ENCODE assay signal across 1 cellular context in genomic region chr11:61682093-61682732, GRCh38.
A peak's percentile ranks its signal among the peaks of the same experiment; 100 is the strongest.
TF ChIP-seq lines count a peak whose summit lies in the region.

No MANE protein-coding gene starts in this region.

TF ChIP-seq in HepG2, 621 proteins besides CTCF, POLR2A, EP300 and RAD21 (continued from another document and continues in another):
- TF ChIP-seq, protein P1, sequence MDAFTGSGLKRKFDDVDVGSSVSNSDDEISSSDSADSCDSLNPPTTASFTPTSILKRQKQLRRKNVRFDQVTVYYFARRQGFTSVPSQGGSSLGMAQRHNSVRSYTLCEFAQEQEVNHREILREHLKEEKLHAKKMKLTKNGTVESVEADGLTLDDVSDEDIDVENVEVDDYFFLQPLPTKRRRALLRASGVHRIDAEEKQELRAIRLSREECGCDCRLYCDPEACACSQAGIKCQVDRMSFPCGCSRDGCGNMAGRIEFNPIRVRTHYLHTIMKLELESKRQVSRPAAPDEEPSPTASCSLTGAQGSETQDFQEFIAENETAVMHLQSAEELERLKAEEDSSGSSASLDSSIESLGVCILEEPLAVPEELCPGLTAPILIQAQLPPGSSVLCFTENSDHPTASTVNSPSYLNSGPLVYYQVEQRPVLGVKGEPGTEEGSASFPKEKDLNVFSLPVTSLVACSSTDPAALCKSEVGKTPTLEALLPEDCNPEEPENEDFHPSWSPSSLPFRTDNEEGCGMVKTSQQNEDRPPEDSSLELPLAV (CRISPR knock-in tag; conservative IDR thresholded peaks at IDR 0.05; ENCODE audit: low read depth) = no peak
- TF ChIP-seq POGZ (CRISPR knock-in tag; IDR thresholded peaks at IDR 0.05) (0 out of 2 replicates have a peak, but pooled peaks have one; percentile 52), REST (IDR thresholded peaks at IDR 0.05; ENCODE audit: borderline replicate concordance in 1 of 2, low read depth in 1 of 2, low read length in 2 of 2) (no peak; a peak in 1 of 4 replicates), RCOR2 (CRISPR knock-in tag; IDR thresholded peaks at IDR 0.05) (peak; percentile 60), RARA (CRISPR knock-in tag; IDR thresholded peaks at IDR 0.05) (peak; percentile 82), DMAP1 (CRISPR knock-in tag; IDR thresholded peaks at IDR 0.05) (peak; percentile 93), GTF3A (CRISPR knock-in tag; conservative IDR thresholded peaks at IDR 0.05) (peak; percentile 91; the same call in 1 of the 2 replicates), NFE2 (CRISPR knock-in tag; IDR thresholded peaks at IDR 0.05) (no peak), ZNF432 (CRISPR knock-in tag; IDR thresholded peaks at IDR 0.05; ENCODE audit: borderline replicate concordance) (no peak), THAP7 (CRISPR knock-in tag; IDR thresholded peaks at IDR 0.05) (peak; percentile 69; the same call in 1 of the 2 replicates), MIXL1 (CRISPR knock-in tag; IDR thresholded peaks at IDR 0.05) (peak; percentile 89; the same call in 1 of the 2 replicates), SIX1 (CRISPR knock-in tag; IDR thresholded peaks at IDR 0.05; ENCODE audit: borderline replicate concordance) (peak; percentile 59), HMGA1 (CRISPR knock-in tag; conservative IDR thresholded peaks at IDR 0.05) (no peak), ZMAT3 (CRISPR knock-in tag; conservative IDR thresholded peaks at IDR 0.05) (peak; percentile 79; the same call in 1 of the 2 replicates), SMAD1 (CRISPR knock-in tag; IDR thresholded peaks at IDR 0.05; ENCODE audit: borderline replicate concordance, low read depth) (no peak), KDM4B (CRISPR knock-in tag; IDR thresholded peaks at IDR 0.05) (0 out of 2 replicates have a peak, but pooled peaks have one; percentile 39), ATF1 (CRISPR knock-in tag; IDR thresholded peaks at IDR 0.05) (no peak), ZIK1 (CRISPR knock-in tag; IDR thresholded peaks at IDR 0.05; ENCODE audit: borderline replicate concordance, low read depth) (peak; percentile 96), ZNF138 (CRISPR knock-in tag; IDR thresholded peaks at IDR 0.05; ENCODE audit: low read depth) (peak; percentile 79; the same call in 1 of the 2 replicates), ZFP62 (CRISPR knock-in tag; IDR thresholded peaks at IDR 0.05) (no peak), TIGD3 (CRISPR knock-in tag; IDR thresholded peaks at IDR 0.05; ENCODE audit: borderline replicate concordance) (no peak), MIER3 (CRISPR knock-in tag; IDR thresholded peaks at IDR 0.05; ENCODE audit: borderline replicate concordance) (peak; percentile 72; the same call in 1 of the 2 replicates), NFIC (IDR thresholded peaks at IDR 0.05; ENCODE audit: low read length) (no peak), HDAC6 (IDR thresholded peaks at IDR 0.05; ENCODE audit: low read depth, low read length) (no peak), ZMYM2 (CRISPR knock-in tag; IDR thresholded peaks at IDR 0.05) (no peak; the same call in none of the 2 replicates), MAX (IDR thresholded peaks at IDR 0.05) (peak; percentile 99), NR3C1 (CRISPR knock-in tag; IDR thresholded peaks at IDR 0.05) (no peak), ZNF383 (CRISPR knock-in tag; IDR thresholded peaks at IDR 0.05; ENCODE audit: borderline replicate concordance) (no peak), BRD4 (CRISPR knock-in tag; IDR thresholded peaks at IDR 0.05) (no peak), CERS6 (CRISPR knock-in tag; IDR thresholded peaks at IDR 0.05) (no peak), SKIL (CRISPR knock-in tag; IDR thresholded peaks at IDR 0.05; ENCODE audit: borderline replicate concordance) (peak; percentile 83), FOSL2 (CRISPR knock-in tag; IDR thresholded peaks at IDR 0.05) (peak; percentile 99), ZNF740 (CRISPR knock-in tag; IDR thresholded peaks at IDR 0.05) (no peak), NRL (CRISPR knock-in tag; IDR thresholded peaks at IDR 0.05; ENCODE audit: borderline replicate concordance) (no peak), NKX3-1 (CRISPR knock-in tag; IDR thresholded peaks at IDR 0.05) (peak; percentile 90)
- TF ChIP-seq, protein P2, sequence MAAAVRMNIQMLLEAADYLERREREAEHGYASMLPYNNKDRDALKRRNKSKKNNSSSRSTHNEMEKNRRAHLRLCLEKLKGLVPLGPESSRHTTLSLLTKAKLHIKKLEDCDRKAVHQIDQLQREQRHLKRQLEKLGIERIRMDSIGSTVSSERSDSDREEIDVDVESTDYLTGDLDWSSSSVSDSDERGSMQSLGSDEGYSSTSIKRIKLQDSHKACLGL (CRISPR knock-in tag; IDR thresholded peaks at IDR 0.05) = peak; percentile 81; the same call in 1 of the 2 replicates
- TF ChIP-seq, protein P3, sequence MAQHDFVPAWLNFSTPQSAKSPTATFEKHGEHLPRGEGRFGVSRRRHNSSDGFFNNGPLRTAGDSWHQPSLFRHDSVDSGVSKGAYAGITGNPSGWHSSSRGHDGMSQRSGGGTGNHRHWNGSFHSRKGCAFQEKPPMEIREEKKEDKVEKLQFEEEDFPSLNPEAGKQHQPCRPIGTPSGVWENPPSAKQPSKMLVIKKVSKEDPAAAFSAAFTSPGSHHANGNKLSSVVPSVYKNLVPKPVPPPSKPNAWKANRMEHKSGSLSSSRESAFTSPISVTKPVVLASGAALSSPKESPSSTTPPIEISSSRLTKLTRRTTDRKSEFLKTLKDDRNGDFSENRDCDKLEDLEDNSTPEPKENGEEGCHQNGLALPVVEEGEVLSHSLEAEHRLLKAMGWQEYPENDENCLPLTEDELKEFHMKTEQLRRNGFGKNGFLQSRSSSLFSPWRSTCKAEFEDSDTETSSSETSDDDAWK (CRISPR knock-in tag; IDR thresholded peaks at IDR 0.05) = no peak
- TF ChIP-seq, protein P4, sequence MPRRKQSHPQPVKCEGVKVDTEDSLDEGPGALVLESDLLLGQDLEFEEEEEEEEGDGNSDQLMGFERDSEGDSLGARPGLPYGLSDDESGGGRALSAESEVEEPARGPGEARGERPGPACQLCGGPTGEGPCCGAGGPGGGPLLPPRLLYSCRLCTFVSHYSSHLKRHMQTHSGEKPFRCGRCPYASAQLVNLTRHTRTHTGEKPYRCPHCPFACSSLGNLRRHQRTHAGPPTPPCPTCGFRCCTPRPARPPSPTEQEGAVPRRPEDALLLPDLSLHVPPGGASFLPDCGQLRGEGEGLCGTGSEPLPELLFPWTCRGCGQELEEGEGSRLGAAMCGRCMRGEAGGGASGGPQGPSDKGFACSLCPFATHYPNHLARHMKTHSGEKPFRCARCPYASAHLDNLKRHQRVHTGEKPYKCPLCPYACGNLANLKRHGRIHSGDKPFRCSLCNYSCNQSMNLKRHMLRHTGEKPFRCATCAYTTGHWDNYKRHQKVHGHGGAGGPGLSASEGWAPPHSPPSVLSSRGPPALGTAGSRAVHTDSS (CRISPR knock-in tag; conservative IDR thresholded peaks at IDR 0.05) = no peak
- TF ChIP-seq, protein P5, sequence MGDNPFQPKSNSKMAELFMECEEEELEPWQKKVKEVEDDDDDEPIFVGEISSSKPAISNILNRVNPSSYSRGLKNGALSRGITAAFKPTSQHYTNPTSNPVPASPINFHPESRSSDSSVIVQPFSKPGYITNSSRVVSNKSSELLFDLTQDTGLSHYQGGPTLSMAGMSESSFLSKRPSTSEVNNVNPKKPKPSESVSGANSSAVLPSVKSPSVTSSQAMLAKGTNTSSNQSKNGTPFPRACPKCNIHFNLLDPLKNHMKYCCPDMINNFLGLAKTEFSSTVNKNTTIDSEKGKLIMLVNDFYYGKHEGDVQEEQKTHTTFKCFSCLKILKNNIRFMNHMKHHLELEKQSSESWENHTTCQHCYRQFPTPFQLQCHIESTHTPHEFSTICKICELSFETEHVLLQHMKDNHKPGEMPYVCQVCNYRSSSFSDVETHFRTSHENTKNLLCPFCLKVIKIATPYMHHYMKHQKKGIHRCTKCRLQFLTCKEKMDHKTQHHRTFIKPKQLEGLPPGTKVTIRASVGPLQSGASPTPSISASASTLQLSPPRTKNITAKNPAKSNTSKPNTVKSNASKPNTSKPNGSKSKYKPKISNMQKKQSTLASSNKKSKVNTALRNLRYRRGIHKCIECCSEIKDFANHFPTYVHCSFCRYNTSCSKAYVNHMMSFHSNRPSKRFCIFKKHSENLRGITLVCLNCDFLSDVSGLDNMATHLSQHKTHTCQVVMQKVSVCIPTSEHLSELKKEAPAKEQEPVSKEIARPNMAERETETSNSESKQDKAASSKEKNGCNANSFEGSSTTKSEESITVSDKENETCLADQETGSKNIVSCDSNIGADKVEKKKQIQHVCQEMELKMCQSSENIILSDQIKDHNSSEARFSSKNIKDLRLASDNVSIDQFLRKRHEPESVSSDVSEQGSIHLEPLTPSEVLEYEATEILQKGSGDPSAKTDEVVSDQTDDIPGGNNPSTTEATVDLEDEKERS (CRISPR knock-in tag; IDR thresholded peaks at IDR 0.05) = peak; percentile 17; the same call in 1 of the 2 replicates
- TF ChIP-seq, protein P6, sequence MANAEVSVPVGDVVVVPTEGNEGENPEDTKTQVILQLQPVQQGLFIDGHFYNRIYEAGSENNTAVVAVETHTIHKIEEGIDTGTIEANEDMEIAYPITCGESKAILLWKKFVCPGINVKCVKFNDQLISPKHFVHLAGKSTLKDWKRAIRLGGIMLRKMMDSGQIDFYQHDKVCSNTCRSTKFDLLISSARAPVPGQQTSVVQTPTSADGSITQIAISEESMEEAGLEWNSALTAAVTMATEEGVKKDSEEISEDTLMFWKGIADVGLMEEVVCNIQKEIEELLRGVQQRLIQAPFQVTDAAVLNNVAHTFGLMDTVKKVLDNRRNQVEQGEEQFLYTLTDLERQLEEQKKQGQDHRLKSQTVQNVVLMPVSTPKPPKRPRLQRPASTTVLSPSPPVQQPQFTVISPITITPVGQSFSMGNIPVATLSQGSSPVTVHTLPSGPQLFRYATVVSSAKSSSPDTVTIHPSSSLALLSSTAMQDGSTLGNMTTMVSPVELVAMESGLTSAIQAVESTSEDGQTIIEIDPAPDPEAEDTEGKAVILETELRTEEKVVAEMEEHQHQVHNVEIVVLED (CRISPR knock-in tag; IDR thresholded peaks at IDR 0.05; ENCODE audit: borderline replicate concordance) = 0 out of 2 replicates have a peak, but pooled peaks have one; percentile 10
